In the genomic region with DNA sequence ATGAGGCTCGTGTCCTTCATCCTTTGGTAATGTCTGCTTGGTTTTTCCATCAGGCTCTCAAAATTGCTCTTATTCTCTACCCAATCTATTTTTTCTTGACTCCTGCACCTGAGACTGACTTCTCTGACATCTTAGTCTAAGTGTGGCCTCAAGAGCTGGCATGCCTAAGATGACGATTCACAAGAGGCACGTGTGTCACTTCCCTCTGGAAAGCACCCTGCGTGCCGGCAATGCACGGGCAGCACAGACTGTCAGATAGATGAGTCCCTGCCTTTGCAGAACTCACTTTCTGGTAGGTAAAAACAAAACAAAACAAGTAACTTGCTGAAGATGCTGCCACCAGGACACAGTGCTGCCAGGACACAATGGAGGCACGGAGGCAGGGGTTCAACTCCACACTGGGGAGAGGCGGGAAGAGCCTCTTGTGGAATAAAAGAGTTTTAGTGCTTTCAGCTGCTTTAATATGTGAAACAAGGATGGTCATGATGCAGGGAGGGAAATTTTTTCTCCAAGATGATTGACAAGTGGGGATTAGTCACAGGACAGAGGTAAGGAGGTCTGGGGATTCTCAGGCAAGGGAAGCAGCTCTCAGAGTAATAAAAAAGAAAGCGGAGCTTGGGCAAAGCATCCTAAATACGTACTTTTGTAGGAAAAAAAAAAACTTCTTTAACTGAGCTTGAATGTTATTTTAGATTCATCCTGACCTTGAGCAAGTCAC, we compare ENCODE assay signal across 1 cellular context.
TF ChIP-seq lines count a peak whose summit lies in the region.

No MANE protein-coding gene starts in this region.

TF ChIP-seq in GM12878, 131 proteins besides CTCF, POLR2A, EP300 and RAD21 (continued from another document):
- TF ChIP-seq, protein P1, sequence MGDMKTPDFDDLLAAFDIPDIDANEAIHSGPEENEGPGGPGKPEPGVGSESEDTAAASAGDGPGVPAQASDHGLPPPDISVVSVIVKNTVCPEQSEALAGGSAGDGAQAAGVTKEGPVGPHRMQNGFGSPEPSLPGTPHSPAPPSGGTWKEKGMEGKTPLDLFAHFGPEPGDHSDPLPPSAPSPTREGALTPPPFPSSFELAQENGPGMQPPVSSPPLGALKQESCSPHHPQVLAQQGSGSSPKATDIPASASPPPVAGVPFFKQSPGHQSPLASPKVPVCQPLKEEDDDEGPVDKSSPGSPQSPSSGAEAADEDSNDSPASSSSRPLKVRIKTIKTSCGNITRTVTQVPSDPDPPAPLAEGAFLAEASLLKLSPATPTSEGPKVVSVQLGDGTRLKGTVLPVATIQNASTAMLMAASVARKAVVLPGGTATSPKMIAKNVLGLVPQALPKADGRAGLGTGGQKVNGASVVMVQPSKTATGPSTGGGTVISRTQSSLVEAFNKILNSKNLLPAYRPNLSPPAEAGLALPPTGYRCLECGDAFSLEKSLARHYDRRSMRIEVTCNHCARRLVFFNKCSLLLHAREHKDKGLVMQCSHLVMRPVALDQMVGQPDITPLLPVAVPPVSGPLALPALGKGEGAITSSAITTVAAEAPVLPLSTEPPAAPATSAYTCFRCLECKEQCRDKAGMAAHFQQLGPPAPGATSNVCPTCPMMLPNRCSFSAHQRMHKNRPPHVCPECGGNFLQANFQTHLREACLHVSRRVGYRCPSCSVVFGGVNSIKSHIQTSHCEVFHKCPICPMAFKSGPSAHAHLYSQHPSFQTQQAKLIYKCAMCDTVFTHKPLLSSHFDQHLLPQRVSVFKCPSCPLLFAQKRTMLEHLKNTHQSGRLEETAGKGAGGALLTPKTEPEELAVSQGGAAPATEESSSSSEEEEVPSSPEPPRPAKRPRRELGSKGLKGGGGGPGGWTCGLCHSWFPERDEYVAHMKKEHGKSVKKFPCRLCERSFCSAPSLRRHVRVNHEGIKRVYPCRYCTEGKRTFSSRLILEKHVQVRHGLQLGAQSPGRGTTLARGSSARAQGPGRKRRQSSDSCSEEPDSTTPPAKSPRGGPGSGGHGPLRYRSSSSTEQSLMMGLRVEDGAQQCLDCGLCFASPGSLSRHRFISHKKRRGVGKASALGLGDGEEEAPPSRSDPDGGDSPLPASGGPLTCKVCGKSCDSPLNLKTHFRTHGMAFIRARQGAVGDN (IDR thresholded peaks at IDR 0.05): peak; percentile 65; the same call in 1 of the 2 replicates
- TF ChIP-seq STAT3 (IDR thresholded peaks at IDR 0.05; ENCODE audit: low read depth, low read length): 0 out of 2 replicates have a peak, but pooled peaks have one; percentile 8
- TF ChIP-seq, protein P2, sequence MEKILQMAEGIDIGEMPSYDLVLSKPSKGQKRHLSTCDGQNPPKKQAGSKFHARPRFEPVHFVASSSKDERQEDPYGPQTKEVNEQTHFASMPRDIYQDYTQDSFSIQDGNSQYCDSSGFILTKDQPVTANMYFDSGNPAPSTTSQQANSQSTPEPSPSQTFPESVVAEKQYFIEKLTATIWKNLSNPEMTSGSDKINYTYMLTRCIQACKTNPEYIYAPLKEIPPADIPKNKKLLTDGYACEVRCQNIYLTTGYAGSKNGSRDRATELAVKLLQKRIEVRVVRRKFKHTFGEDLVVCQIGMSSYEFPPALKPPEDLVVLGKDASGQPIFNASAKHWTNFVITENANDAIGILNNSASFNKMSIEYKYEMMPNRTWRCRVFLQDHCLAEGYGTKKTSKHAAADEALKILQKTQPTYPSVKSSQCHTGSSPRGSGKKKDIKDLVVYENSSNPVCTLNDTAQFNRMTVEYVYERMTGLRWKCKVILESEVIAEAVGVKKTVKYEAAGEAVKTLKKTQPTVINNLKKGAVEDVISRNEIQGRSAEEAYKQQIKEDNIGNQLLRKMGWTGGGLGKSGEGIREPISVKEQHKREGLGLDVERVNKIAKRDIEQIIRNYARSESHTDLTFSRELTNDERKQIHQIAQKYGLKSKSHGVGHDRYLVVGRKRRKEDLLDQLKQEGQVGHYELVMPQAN (conservative IDR thresholded peaks at IDR 0.05): no peak
- TF ChIP-seq, protein P3, sequence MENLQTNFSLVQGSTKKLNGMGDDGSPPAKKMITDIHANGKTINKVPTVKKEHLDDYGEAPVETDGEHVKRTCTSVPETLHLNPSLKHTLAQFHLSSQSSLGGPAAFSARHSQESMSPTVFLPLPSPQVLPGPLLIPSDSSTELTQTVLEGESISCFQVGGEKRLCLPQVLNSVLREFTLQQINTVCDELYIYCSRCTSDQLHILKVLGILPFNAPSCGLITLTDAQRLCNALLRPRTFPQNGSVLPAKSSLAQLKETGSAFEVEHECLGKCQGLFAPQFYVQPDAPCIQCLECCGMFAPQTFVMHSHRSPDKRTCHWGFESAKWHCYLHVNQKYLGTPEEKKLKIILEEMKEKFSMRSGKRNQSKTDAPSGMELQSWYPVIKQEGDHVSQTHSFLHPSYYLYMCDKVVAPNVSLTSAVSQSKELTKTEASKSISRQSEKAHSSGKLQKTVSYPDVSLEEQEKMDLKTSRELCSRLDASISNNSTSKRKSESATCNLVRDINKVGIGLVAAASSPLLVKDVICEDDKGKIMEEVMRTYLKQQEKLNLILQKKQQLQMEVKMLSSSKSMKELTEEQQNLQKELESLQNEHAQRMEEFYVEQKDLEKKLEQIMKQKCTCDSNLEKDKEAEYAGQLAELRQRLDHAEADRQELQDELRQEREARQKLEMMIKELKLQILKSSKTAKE (IDR thresholded peaks at IDR 0.05; ENCODE audit: low read depth, poor library complexity, severe bottlenecking): no peak
- no peak for TF ChIP-seq WRNIP1 (IDR thresholded peaks at IDR 0.05; ENCODE audit: borderline replicate concordance, low read depth, low read length)
- TF ChIP-seq, protein P4, sequence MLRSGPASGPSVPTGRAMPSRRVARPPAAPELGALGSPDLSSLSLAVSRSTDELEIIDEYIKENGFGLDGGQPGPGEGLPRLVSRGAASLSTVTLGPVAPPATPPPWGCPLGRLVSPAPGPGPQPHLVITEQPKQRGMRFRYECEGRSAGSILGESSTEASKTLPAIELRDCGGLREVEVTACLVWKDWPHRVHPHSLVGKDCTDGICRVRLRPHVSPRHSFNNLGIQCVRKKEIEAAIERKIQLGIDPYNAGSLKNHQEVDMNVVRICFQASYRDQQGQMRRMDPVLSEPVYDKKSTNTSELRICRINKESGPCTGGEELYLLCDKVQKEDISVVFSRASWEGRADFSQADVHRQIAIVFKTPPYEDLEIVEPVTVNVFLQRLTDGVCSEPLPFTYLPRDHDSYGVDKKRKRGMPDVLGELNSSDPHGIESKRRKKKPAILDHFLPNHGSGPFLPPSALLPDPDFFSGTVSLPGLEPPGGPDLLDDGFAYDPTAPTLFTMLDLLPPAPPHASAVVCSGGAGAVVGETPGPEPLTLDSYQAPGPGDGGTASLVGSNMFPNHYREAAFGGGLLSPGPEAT (IDR thresholded peaks at IDR 0.05; ENCODE audit: low read depth): peak; percentile 94
- TF ChIP-seq HDGF (IDR thresholded peaks at IDR 0.05): 0 out of 2 replicates have a peak, but pooled peaks have one; percentile 14
- no peak for TF ChIP-seq ZNF622 (IDR thresholded peaks at IDR 0.05)
- peak; percentile 43; the same call in 1 of the 2 replicates for TF ChIP-seq EED (IDR thresholded peaks at IDR 0.05; ENCODE audit: low read depth)
- TF ChIP-seq TBL1XR1 (IDR thresholded peaks at IDR 0.05; ENCODE audit: low read depth, low read length): no peak
- no peak for TF ChIP-seq RAD51 (IDR thresholded peaks at IDR 0.05)
- TF ChIP-seq, protein P5, sequence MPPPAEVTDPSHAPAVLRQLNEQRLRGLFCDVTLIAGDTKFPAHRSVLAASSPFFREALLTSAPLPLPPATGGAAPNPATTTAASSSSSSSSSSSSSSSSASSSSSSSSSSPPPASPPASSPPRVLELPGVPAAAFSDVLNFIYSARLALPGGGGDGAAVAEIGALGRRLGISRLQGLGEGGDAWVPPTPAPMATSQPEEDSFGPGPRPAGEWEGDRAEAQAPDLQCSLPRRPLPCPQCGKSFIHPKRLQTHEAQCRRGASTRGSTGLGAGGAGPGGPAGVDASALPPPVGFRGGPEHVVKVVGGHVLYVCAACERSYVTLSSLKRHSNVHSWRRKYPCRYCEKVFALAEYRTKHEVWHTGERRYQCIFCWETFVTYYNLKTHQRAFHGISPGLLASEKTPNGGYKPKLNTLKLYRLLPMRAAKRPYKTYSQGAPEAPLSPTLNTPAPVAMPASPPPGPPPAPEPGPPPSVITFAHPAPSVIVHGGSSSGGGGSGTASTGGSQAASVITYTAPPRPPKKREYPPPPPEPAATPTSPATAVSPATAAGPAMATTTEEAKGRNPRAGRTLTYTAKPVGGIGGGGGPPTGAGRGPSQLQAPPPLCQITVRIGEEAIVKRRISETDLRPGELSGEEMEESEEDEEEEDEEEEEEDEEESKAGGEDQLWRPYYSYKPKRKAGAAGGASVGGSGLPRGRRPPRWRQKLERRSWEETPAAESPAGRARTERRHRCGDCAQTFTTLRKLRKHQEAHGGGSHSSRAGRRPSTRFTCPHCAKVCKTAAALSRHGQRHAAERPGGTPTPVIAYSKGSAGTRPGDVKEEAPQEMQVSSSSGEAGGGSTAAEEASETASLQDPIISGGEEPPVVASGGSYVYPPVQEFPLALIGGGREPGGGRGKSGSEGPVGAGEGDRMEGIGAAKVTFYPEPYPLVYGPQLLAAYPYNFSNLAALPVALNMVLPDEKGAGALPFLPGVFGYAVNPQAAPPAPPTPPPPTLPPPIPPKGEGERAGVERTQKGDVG (CRISPR knock-in tag; IDR thresholded peaks at IDR 0.05): no peak
